In genomic region chr1:112803906-112804762, GRCh38 we compare ENCODE assay signal across 1 cellular context.
TF ChIP-seq lines count a peak whose summit lies in the region.

No MANE protein-coding gene starts in this region.

TF ChIP-seq in K562, 482 proteins besides CTCF, POLR2A, EP300 and RAD21 (continued from another document and continues in another):
- no peak for TF ChIP-seq HINFP (tag; conservative IDR thresholded peaks at IDR 0.05; ENCODE audit: low read depth)
- TF ChIP-seq POLR3A (IDR thresholded peaks at IDR 0.05; ENCODE audit: borderline replicate concordance, extremely low read depth, insufficient read depth, insufficient read length), result no peak
- TF ChIP-seq ATF1 (CRISPR knock-in tag; IDR thresholded peaks at IDR 0.05), result no peak
- no peak; the same call in 1 of the 2 replicates for TF ChIP-seq ATF1 (tag; IDR thresholded peaks at IDR 0.05)
- no peak for TF ChIP-seq BRF2 (IDR thresholded peaks at IDR 0.05; ENCODE audit: borderline replicate concordance, insufficient read depth, insufficient read length)
- TF ChIP-seq SFPQ (IDR thresholded peaks at IDR 0.05; ENCODE audit: low read depth, low read length), result no peak
- no peak for TF ChIP-seq BRD9 (IDR thresholded peaks at IDR 0.05; ENCODE audit: low read depth, partially characterized antibody)
- TF ChIP-seq ZNF431 (CRISPR knock-in tag; IDR thresholded peaks at IDR 0.05), result 0 out of 2 replicates have a peak, but pooled peaks have one; percentile 14
- TF ChIP-seq CHD7 (IDR thresholded peaks at IDR 0.05; ENCODE audit: low read depth, low read length), result no peak
- no peak for TF ChIP-seq REST (CRISPR knock-in tag; IDR thresholded peaks at IDR 0.05; ENCODE audit: low read depth)
- TF ChIP-seq TAF7 (tag; IDR thresholded peaks at IDR 0.05), result no peak
- no peak for TF ChIP-seq GABPA (tag; conservative IDR thresholded peaks at IDR 0.05; ENCODE audit: low read depth)
- TF ChIP-seq ZNF766 (CRISPR knock-in tag; conservative IDR thresholded peaks at IDR 0.05), result no peak
- TF ChIP-seq KAT7 (CRISPR knock-in tag; IDR thresholded peaks at IDR 0.05; ENCODE audit: borderline replicate concordance), result no peak
- no peak for TF ChIP-seq SIN3B (IDR thresholded peaks at IDR 0.05; ENCODE audit: low read depth)
- TF ChIP-seq CC2D1A (IDR thresholded peaks at IDR 0.05), result peak; percentile 87
- TF ChIP-seq MTA1 (IDR thresholded peaks at IDR 0.05; ENCODE audit: borderline replicate concordance), result no peak
- TF ChIP-seq HES1 (IDR thresholded peaks at IDR 0.05; ENCODE audit: low read depth), result no peak
- no peak for TF ChIP-seq ZNF143 (CRISPR knock-in tag; IDR thresholded peaks at IDR 0.05)
- TF ChIP-seq NR1H2 (CRISPR knock-in tag; IDR thresholded peaks at IDR 0.05), result no peak
- TF ChIP-seq ZNF274 (IDR thresholded peaks at IDR 0.05; ENCODE audit: borderline replicate concordance, low read depth, low read length), result no peak
- no peak for TF ChIP-seq NONO (IDR thresholded peaks at IDR 0.05; ENCODE audit: low read depth in 2 of 2, low read length in 1 of 2)
- no peak for TF ChIP-seq NELFE (IDR thresholded peaks at IDR 0.05; ENCODE audit: insufficient read depth, insufficient read length)
- TF ChIP-seq ZNF444 (CRISPR knock-in tag; IDR thresholded peaks at IDR 0.05), result no peak
- no peak for TF ChIP-seq SAP30 (IDR thresholded peaks at IDR 0.05; ENCODE audit: borderline replicate concordance, insufficient read depth, low read depth, low read length, poor library complexity, severe bottlenecking)
- no peak for TF ChIP-seq FOXO4 (CRISPR knock-in tag; IDR thresholded peaks at IDR 0.05)
- TF ChIP-seq RBFOX2 (IDR thresholded peaks at IDR 0.05; ENCODE audit: low read depth, low read length), result no peak
- TF ChIP-seq ZBTB43 (CRISPR knock-in tag; IDR thresholded peaks at IDR 0.05), result no peak
- no peak for TF ChIP-seq POLR2H (tag; IDR thresholded peaks at IDR 0.05; ENCODE audit: low read depth)
- TF ChIP-seq BCOR (IDR thresholded peaks at IDR 0.05), result no peak; the same call in 1 of the 2 replicates
- TF ChIP-seq ZNF764 (CRISPR knock-in tag; IDR thresholded peaks at IDR 0.05; ENCODE audit: low read depth), result no peak
- TF ChIP-seq ZNF384 (IDR thresholded peaks at IDR 0.05; ENCODE audit: low read depth, low read length), result no peak; the same call in 1 of the 2 replicates
- no peak for TF ChIP-seq HMGN3 (IDR thresholded peaks at IDR 0.05; ENCODE audit: borderline replicate concordance, extremely low read depth, insufficient read length, low read depth, low read length)
- no peak for TF ChIP-seq ZNF408 (CRISPR knock-in tag; IDR thresholded peaks at IDR 0.05; ENCODE audit: low read depth)
- peak; percentile 24; the same call in 1 of the 2 replicates for TF ChIP-seq GATA2 (CRISPR knock-in tag; IDR thresholded peaks at IDR 0.05)
- no peak; the same call in 1 of the 2 replicates for TF ChIP-seq SP1 (CRISPR knock-in tag; IDR thresholded peaks at IDR 0.05)
- peak; percentile 21 for TF ChIP-seq NEUROD1 (IDR thresholded peaks at IDR 0.05; ENCODE audit: borderline replicate concordance, low read depth, low read length, partially characterized antibody)
- no peak for TF ChIP-seq KLF1 (tag; IDR thresholded peaks at IDR 0.05)
